In genomic region chr11:92109476-92109875, GRCh38 we compare ENCODE assay signal across 1 cellular context.
TF ChIP-seq lines count a peak whose summit lies in the region.

No MANE protein-coding gene starts in this region.

TF ChIP-seq in H1, 55 proteins besides CTCF, POLR2A, EP300 and RAD21 (continued from another document):
- TF ChIP-seq USF2 (IDR thresholded peaks at IDR 0.05; ENCODE audit: low read length) = no peak
- TF ChIP-seq JUND (IDR thresholded peaks at IDR 0.05; ENCODE audit: low read length) = no peak
- no peak for TF ChIP-seq ATF2 (IDR thresholded peaks at IDR 0.05; ENCODE audit: low read length)
- no peak for TF ChIP-seq HDAC2 (IDR thresholded peaks at IDR 0.05; ENCODE audit: borderline replicate concordance in 1 of 2, low read depth in 2 of 2, low read length in 2 of 2)
- no peak for TF ChIP-seq KDM5A (IDR thresholded peaks at IDR 0.05; ENCODE audit: low read length)
- no peak for TF ChIP-seq KDM1A (IDR thresholded peaks at IDR 0.05; ENCODE audit: borderline replicate concordance, low read length)
- TF ChIP-seq SIX5 (IDR thresholded peaks at IDR 0.05; ENCODE audit: low read depth, low read length) = no peak
- TF ChIP-seq POLR2AphosphoS5 (IDR thresholded peaks at IDR 0.05; ENCODE audit: low read depth, low read length) = no peak
- TF ChIP-seq SIRT6 (IDR thresholded peaks at IDR 0.05; ENCODE audit: low read length) = no peak
- no peak for TF ChIP-seq CHD2 (IDR thresholded peaks at IDR 0.05; ENCODE audit: low read length)
- TF ChIP-seq CEBPB (IDR thresholded peaks at IDR 0.05; ENCODE audit: low read depth, low read length) = no peak
- TF ChIP-seq JUN (IDR thresholded peaks at IDR 0.05; ENCODE audit: low read depth, low read length) = no peak
